ENCODE assay signal across 17 cellular contexts in the genomic region with DNA sequence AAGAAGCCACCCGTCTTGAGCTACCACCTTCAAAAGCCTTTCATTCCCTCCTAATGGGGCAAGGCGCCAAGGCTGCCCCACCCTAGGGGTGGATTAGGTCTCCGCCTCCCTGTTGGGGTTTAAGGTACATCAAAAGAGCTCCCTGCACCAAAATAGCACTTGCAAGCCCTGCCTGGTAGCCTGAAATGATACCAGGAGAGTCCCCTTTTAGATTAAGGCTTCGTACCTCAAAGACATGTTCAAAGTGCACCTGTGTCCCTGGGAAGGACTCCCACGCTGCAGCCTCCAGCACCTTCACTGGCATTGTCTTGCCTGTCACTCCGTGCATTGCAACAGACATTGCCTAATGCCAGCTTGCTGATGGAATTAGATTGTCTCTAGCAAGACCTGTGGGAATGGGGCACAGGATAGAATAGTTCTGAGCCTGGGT. TPM values are rescaled to one million over a fixed set of nuclear protein-coding genes. Genes with fewer than 3 reads are reported as not detected.
DNase-seq lines count a peak whose midpoint lies in the region; ATAC-seq and TF ChIP-seq lines count a peak whose summit lies in the region.
"Had no signal": no experiment of that assay in that cellular context is flagged by ENCODE, and none has a peak within 500 bp of the region (broad histone marks: within the 10 kb centered on the region; RNA-seq: fewer than 3 reads in every experiment).

No MANE protein-coding gene starts in this region.

- H3K4me1 Mint-ChIP-seq in activated CD4-positive, alpha-beta T cell treated with anti-CD3 and anti-CD28 coated beads for 36 hours, result peaks cover 21% of the 10 kb centered on the region
- peaks cover 12% of the 10 kb centered on the region for H3K4me1 Mint-ChIP-seq in endodermal cell

- H3K4me3 ChIP-seq in OCI-LY7 (ENCODE audit: low read depth, low read length, poor library complexity, severe bottlenecking) (peak overlapping the region; percentile 49), endodermal cell (ENCODE audit: low read length) (no peak overlapping the region), skin epidermis (no peak overlapping the region)
- H3K4me3 ChIP-seq: adrenal gland, HAP-1, uterus had no signal

- H3K79me2 ChIP-seq in OCI-LY7 (ENCODE audit: insufficient read depth, low read depth, low read length), result no peaks in the 10 kb centered on the region

- H3K36me3 ChIP-seq in OCI-LY7 (ENCODE audit: insufficient read depth, low read length) (no peaks in the 10 kb centered on the region), endodermal cell (ENCODE audit: control insufficient read depth, insufficient read depth, low read length) (no peaks in the 10 kb centered on the region)
- H3K36me3 ChIP-seq: adrenal gland, HAP-1, uterus had no signal

- H3K9ac ChIP-seq in endodermal cell (ENCODE audit: extremely low read depth, low read length, poor library complexity, severe bottlenecking), result no peak overlapping the region

- no peak overlapping the region for H3K4me3 Mint-ChIP-seq in activated CD4-positive, alpha-beta T cell treated with anti-CD3 and anti-CD28 coated beads for 36 hours
- H3K4me3 Mint-ChIP-seq in endodermal cell, result no peak overlapping the region

- peak overlapping the region; percentile 79 for H3K4me2 ChIP-seq in OCI-LY7 (ENCODE audit: low read length)

- WGBS in endodermal cell (ENCODE audit: insufficient coverage in 1 of 2, insufficient read length in 1 of 2), 2 experiments, result 78 to 80% methylated on average over 5 to 6 of the region's 6 CpGs

- H3K4me1 ChIP-seq in OCI-LY7 (ENCODE audit: insufficient read depth, low read length, poor library complexity, severe bottlenecking) (peaks cover 93% of the 10 kb centered on the region), endodermal cell (ENCODE audit: control insufficient read depth, insufficient read depth, low read length) (peaks cover 5% of the 10 kb centered on the region)
- H3K4me1 ChIP-seq: uterus had no signal

- H3K9me3 ChIP-seq in OCI-LY7 (ENCODE audit: low read length) (no peaks in the 10 kb centered on the region), endodermal cell (ENCODE audit: control insufficient read depth, low read length) (no peaks in the 10 kb centered on the region)
- H3K9me3 ChIP-seq: adrenal gland, HAP-1, uterus had no signal

- DNase-seq in activated CD4-positive, alpha-beta T cell treated with anti-CD3 and anti-CD28 coated beads for 36 hours, result no peak
- DNase-seq in activated CD4-positive, alpha-beta T cell treated with anti-CD3 and anti-CD28 coated beads for 1 hour, result no peak
- DNase-seq in OCI-LY7 (ENCODE audit: low spot score), result peak; percentile 57
- peak; percentile 68 for DNase-seq in endodermal cell
- no peak for DNase-seq in stimulated activated CD4-positive, alpha-beta T cell treated with anti-CD3 and anti-CD28 coated beads, Interleukin-2, amount 100 ng/mL, for 48 hours
- no peak for DNase-seq in hippocampal formation (lab: John Stamatoyannopoulos, UW)
- DNase-seq: activated T-cell treated with anti-CD3 and anti-CD28 coated beads for 4 hours; NCI-H1417; NCI-H524 treated with DMSO at 0.1 percent for 48 hours; SIG-M5; stimulated activated CD4-positive, alpha-beta T cell treated with anti-CD3 and anti-CD28 coated beads, Interleukin-1b, Interleukin-23, amount 100 ng/mL, for 48 hours; uterus had no signal

- H3K9me3 Mint-ChIP-seq in activated CD4-positive, alpha-beta T cell treated with anti-CD3 and anti-CD28 coated beads for 36 hours (ENCODE audit: low read depth), result no peaks in the 10 kb centered on the region
- no peaks in the 10 kb centered on the region for H3K9me3 Mint-ChIP-seq in endodermal cell

- no peak overlapping the region for H3K27ac Mint-ChIP-seq in activated CD4-positive, alpha-beta T cell treated with anti-CD3 and anti-CD28 coated beads for 36 hours
- H3K27ac Mint-ChIP-seq in endodermal cell, result no peak overlapping the region

- intact Hi-C loops in activated CD4-positive, alpha-beta T cell treated with anti-CD3 and anti-CD28 coated beads for 36 hours (cut with DNase I, micrococcal nuclease), result no loop called here
- intact Hi-C loops in OCI-LY7 (cut with micrococcal nuclease; ENCODE audit: unreplicated experiment), result loop anchor here (1.0 to 5.0 kb wide), 4 partner anchors 19 to 94 kb away; no protein-coding TSS in a partner anchor

- H3K9me2 ChIP-seq in OCI-LY7 (ENCODE audit: insufficient read depth, low read length), result no peaks in the 10 kb centered on the region

- peaks cover 17% of the 10 kb centered on the region for H3K27me3 ChIP-seq in endodermal cell (ENCODE audit: control insufficient read depth, insufficient read depth, low read length, poor library complexity, severe bottlenecking)
- H3K27me3 ChIP-seq: adrenal gland, uterus had no signal

- POLR2A ChIA-PET in activated CD4-positive, alpha-beta T cell treated with anti-CD3 and anti-CD28 coated beads for 36 hours (lab: Charles Lee), result no interaction called here
- POLR2A ChIA-PET in OCI-LY7 (lab: Charles Lee), result interaction anchor here (0.6 to 6.1 kb wide), 8 partner anchors 10 to 280 kb away, joined by 3 to 55 read pairs (median 3); no protein-coding TSS in a partner anchor

- H4K20me1 ChIP-seq in OCI-LY7 (ENCODE audit: insufficient read depth, low read length), result no peaks in the 10 kb centered on the region; the same call in 1 of the 2 replicates

- no TSS peak for BruUV-seq in OCI-LY7 (replicated peaks; lab: Mats Ljungman, UMichigan)

- peak; percentile 18 for ATAC-seq in activated CD4-positive, alpha-beta T cell treated with anti-CD3 and anti-CD28 coated beads for 36 hours
- ATAC-seq in GM19351 (IDR thresholded peaks at IDR 0.05; ENCODE audit: unreplicated experiment), result no peak

- peaks cover 8% of the 10 kb centered on the region for H3K27me3 Mint-ChIP-seq in activated CD4-positive, alpha-beta T cell treated with anti-CD3 and anti-CD28 coated beads for 36 hours
- peaks cover 31% of the 10 kb centered on the region for H3K27me3 Mint-ChIP-seq in endodermal cell (ENCODE audit: insufficient read depth)

- H3K27ac ChIP-seq in OCI-LY7 (ENCODE audit: low read depth, low read length, poor library complexity, severe bottlenecking) (peak overlapping the region; percentile 63), endodermal cell (ENCODE audit: low read depth, low read length) (no peak overlapping the region), skin epidermis (peak overlapping the region in 13 of 21 experiments; percentile 6 to 67 (median 46))
- H3K27ac ChIP-seq: adrenal gland, uterus, VCaP had no signal

- no peaks in the 10 kb centered on the region for H3K36me3 Mint-ChIP-seq in activated CD4-positive, alpha-beta T cell treated with anti-CD3 and anti-CD28 coated beads for 36 hours (ENCODE audit: low read depth)
- no peaks in the 10 kb centered on the region for H3K36me3 Mint-ChIP-seq in endodermal cell (ENCODE audit: low read depth)

- TF ChIP-seq CTCF in OCI-LY7 (conservative IDR thresholded peaks at IDR 0.05; ENCODE audit: low read length) (no peak), endodermal cell (conservative IDR thresholded peaks at IDR 0.05) (no peak)

- CTCF ChIA-PET in activated CD4-positive, alpha-beta T cell treated with anti-CD3 and anti-CD28 coated beads for 36 hours (lab: Charles Lee), result interaction anchor here (0.9 to 3.0 kb wide), 5 partner anchors 16 to 133 kb away, joined by 3 to 9 read pairs (median 4); a partner anchor contains a TSS
- CTCF ChIA-PET in OCI-LY7 (lab: Charles Lee; ENCODE audit: unreplicated experiment), result interaction anchor here (0.6 to 1.5 kb wide), 4 partner anchors 11 to 96 kb away, joined by 3 to 5 read pairs (median 3); no protein-coding TSS in a partner anchor

- no peak overlapping the region for H2AFZ ChIP-seq in OCI-LY7 (ENCODE audit: low read length)

RNA-seq across cellular contexts. Expression of a gene that starts 15.7 kb away (rescaled TPM):
- total RNA-seq in activated CD4-positive, alpha-beta T cell treated with anti-CD3 and anti-CD28 coated beads for 36 hours, result 10 to 100 TPM; 31.3 to 35.9 TPM
- 0.13 and 0.41 TPM in 2 replicates for total RNA-seq in OCI-LY7 (2014; rRNA removed; shearing (Covaris generic))
- total RNA-seq in OCI-LY7 (2022) (1.2 and 1.3 TPM in 2 replicates), endodermal cell (1 to 10 TPM; 1.9 to 3.7 TPM)
- polyA plus RNA-seq in endodermal cell (2013, experiment 1 of 2), result 45.0 TPM
- polyA plus RNA-seq in endodermal cell (2013, experiment 2 of 2), result 50.3 TPM

RNA-seq across cellular contexts. Expression of a gene that starts 34.8 kb away (rescaled TPM):
- total RNA-seq in activated CD4-positive, alpha-beta T cell treated with anti-CD3 and anti-CD28 coated beads for 36 hours, result under 1 TPM in 1 of 2 experiments, not detected in 1; 0.05 TPM
- 0.03 and 0.09 TPM in 2 replicates for total RNA-seq in OCI-LY7 (2014; rRNA removed; shearing (Covaris generic))
- total RNA-seq in OCI-LY7 (2022), result not detected in 2 replicates
- total RNA-seq in endodermal cell, result not detected
- not detected for polyA plus RNA-seq in endodermal cell (2013, experiment 1 of 2)
- polyA plus RNA-seq in endodermal cell (2013, experiment 2 of 2), result not detected
- total RNA-seq: adrenal gland had no signal

Comparison
In these comparisons a context has a peak if more than half of its experiments do, and no peak if none do; other contexts are left out.
1. DNase-seq: peak in OCI-LY7 (single experiment) and endodermal cell (single experiment); none in activated CD4-positive, alpha-beta T cell treated with anti-CD3 and anti-CD28 coated beads for 36 hours (single experiment), activated CD4-positive, alpha-beta T cell treated with anti-CD3 and anti-CD28 coated beads for 1 hour (single experiment), stimulated activated CD4-positive, alpha-beta T cell treated with anti-CD3 and anti-CD28 coated beads, Interleukin-2, amount 100 ng/mL, for 48 hours (0 of 2) and hippocampal formation (0 of 2).
2. RNA of a gene that starts 15.7 kb away (total RNA-seq): 31.3 to 35.9 TPM in activated CD4-positive, alpha-beta T cell treated with anti-CD3 and anti-CD28 coated beads for 36 hours; 1.9 to 3.7 TPM in endodermal cell and 0.13 to 1.3 TPM in OCI-LY7; every median in the first group is over 4 times any median in the second.